In the genomic region with DNA sequence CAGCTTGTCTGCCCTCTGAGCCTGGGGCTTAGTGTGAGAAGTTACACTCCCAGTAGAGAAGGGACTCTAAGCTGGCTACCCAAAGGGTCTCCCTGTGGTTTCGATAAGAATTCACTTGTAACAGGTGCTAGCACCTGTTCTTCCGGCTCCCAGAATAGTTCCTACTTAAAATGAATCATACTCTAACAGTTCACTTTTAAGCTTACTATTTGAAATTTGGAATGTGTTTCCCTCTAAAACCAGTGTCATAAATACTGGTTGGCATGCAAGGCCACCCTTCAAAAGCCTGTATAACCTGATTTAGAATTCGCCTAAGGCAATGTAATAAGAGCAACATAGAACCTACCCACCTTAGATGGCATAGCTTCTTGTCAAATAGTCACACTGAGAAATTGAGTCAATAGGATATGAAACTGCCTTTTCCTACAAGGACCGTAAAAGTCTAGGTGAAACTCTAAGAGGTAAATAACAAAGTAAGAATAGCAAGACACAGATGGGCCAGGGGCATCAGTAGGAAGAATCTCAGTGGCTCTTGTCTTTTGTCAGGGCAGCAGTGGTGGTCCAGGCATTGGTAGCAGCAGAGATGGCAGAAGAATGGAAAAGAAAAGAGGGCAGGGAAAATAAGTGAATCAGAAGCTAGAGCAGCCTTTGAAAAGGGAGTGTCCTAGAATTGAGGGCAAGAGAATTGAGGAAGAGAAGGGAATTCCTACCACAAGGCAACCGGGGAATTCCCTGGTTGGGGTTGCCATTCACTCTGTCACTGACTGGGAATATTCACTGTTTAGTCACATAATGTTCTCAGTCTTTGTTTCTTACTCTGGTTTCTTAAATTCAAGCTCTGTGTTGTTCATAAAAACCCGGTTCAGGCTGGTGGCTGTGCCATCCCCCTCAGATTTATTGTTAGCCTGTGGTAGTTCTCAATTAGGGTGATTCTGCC, we compare ENCODE assay signal across 1 cellular context.
TF ChIP-seq lines count a peak whose summit lies in the region.

No MANE protein-coding gene starts in this region.

TF ChIP-seq in H1, 55 proteins besides CTCF, POLR2A, EP300 and RAD21:
- peak; percentile 91 for TF ChIP-seq TCF12 (IDR thresholded peaks at IDR 0.05; ENCODE audit: low read depth, low read length)
- TF ChIP-seq BRCA1 (IDR thresholded peaks at IDR 0.05; ENCODE audit: low read depth, low read length) = no peak
- TF ChIP-seq TEAD4 (IDR thresholded peaks at IDR 0.05; ENCODE audit: low read depth, low read length) = peak; percentile 30; the same call in 1 of the 2 replicates
- TF ChIP-seq, protein P1, sequence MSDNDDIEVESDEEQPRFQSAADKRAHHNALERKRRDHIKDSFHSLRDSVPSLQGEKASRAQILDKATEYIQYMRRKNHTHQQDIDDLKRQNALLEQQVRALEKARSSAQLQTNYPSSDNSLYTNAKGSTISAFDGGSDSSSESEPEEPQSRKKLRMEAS (IDR thresholded peaks at IDR 0.05) = no peak
